Comparison of ENCODE assay signal across 8 cellular contexts in the genomic region with DNA sequence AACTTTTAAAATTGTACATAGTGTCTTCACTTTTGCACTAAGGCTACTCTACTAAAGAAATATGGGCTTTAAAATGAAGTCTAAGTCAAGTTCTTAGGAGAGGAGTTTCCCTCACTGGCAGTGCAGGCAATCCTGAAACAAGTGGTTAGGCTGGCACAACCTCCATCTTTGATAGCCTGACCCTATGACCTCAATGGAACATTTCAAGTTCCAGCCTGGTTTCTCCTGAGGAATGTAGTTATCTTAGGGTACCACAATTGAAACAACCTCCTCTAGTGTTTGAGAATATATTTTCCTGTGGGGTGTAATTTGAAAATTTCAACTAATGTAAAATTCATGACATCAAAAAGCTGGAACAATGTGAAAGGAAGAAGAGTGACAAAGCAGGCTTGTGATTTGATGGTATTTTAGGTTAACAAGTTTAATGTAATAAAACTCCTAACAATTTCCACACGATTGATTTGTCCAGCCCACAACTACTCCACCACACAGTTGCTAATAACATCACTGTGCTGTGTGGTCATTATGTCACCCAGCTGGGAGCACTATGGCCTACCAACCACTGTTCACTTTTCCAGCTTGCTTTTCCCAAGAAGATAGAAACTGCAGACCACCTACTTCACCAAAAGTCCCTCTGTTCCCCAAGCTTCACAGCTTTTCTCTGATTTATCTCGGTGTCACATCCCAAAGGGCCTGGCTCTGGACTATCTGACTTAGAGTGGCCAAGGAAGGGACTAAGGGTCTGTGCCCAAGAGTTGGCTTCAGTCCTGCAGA. TPM values are rescaled to one million over a fixed set of nuclear protein-coding genes. Genes with fewer than 3 reads are reported as not detected.
DNase-seq lines count a peak whose midpoint lies in the region; ATAC-seq and TF ChIP-seq lines count a peak whose summit lies in the region.

No MANE protein-coding gene starts in this region.

- H3K9ac ChIP-seq in HUES48 (ENCODE audit: low read depth, low read length) (peak overlapping the region; percentile 88; the same call in 1 of the 2 replicates), subcutaneous abdominal adipose tissue (ENCODE audit: low read length in 5 of 5) (peak overlapping the region in 4 of 5 donors; percentile 47 to 84 (median 78))

- H3K4me3 ChIP-seq in HUES48 (ENCODE audit: low read depth, low read length) = peak overlapping the region; percentile 84
- peak overlapping the region; percentile 72 to 89 (median 78) for H3K4me3 ChIP-seq in breast epithelium
- peak overlapping the region; percentile 61 to 64 for H3K4me3 ChIP-seq in left lung
- H3K4me3 ChIP-seq in subcutaneous abdominal adipose tissue (ENCODE audit: low read depth in 1 of 5, low read length in 5 of 5) = peak overlapping the region; percentile 85 to 92 (median 90)

- no peaks in the 10 kb centered on the region for H3K9me3 ChIP-seq in HUES48 (ENCODE audit: control insufficient read depth, insufficient read depth, low read length)
- H3K9me3 ChIP-seq in breast epithelium = no peaks in the 10 kb centered on the region
- no peaks in the 10 kb centered on the region for H3K9me3 ChIP-seq in left lung
- H3K9me3 ChIP-seq in subcutaneous abdominal adipose tissue (ENCODE audit: control insufficient read depth in 5 of 5, low read length in 5 of 5) = no peaks in the 10 kb centered on the region

- peaks cover 11% of the 10 kb centered on the region; the same call in 1 of the 2 replicates for H3K27me3 ChIP-seq in HUES48 (ENCODE audit: control insufficient read depth, insufficient read depth, low read length)
- no peaks in the 10 kb centered on the region for H3K27me3 ChIP-seq in breast epithelium
- H3K27me3 ChIP-seq in left lung = peaks cover 0 to 85% of the 10 kb centered on the region in 2 donors
- H3K27me3 ChIP-seq in subcutaneous abdominal adipose tissue (ENCODE audit: control insufficient read depth in 5 of 5, insufficient read depth in 4 of 5, low read length in 5 of 5) = no peaks in the 10 kb centered on the region

- H3K4me1 ChIP-seq in HUES48 (ENCODE audit: control insufficient read depth, insufficient read depth, low read length) (peaks cover 39% of the 10 kb centered on the region), breast epithelium (no peaks in the 10 kb centered on the region), left lung (peaks cover 15 to 35% of the 10 kb centered on the region in 2 donors), subcutaneous abdominal adipose tissue (ENCODE audit: control insufficient read depth in 5 of 5, insufficient read depth in 5 of 5, low read length in 5 of 5) (peaks cover 1 to 43% (median 41%) of the 10 kb centered on the region in 5 donors)

- TF ChIP-seq POLR2A in breast epithelium (IDR thresholded peaks at IDR 0.05) = no peak

- ATAC-seq in left lung (no peak), GM18511 (IDR thresholded peaks at IDR 0.05; ENCODE audit: unreplicated experiment) (no peak), HG02763 (IDR thresholded peaks at IDR 0.05; ENCODE audit: unreplicated experiment) (no peak)

- H3K36me3 ChIP-seq in HUES48 (ENCODE audit: control insufficient read depth, insufficient read depth, low read length) (peaks cover 28% of the 10 kb centered on the region), breast epithelium (no peaks in the 10 kb centered on the region), left lung (no peaks in the 10 kb centered on the region), subcutaneous abdominal adipose tissue (ENCODE audit: control insufficient read depth in 5 of 5, insufficient read depth in 5 of 5, low read length in 5 of 5) (peaks cover 0 to 4% (median 0%) of the 10 kb centered on the region in 5 donors)

- intact Hi-C loops in breast epithelium (cut with DNase I; ENCODE audit: low total_unique reads) = no loop called here
- intact Hi-C loops in left lung (cut with DNase I) = loop anchor here in 1 of 2 donors (5.0 to 10.0 kb wide), 2 partner anchors 81 to 129 kb away; no protein-coding TSS in a partner anchor

- no peak overlapping the region for H3K27ac ChIP-seq in HUES48 (ENCODE audit: low read depth, low read length)
- H3K27ac ChIP-seq in breast epithelium = peak overlapping the region; percentile 97 to 99
- peak overlapping the region; percentile 92 to 99 for H3K27ac ChIP-seq in left lung
- peak overlapping the region; percentile 99 for H3K27ac ChIP-seq in subcutaneous abdominal adipose tissue (ENCODE audit: low read depth, low read length)

- no peak for DNase-seq in breast epithelium (ENCODE audit: low spot score in 2 of 2)
- no peak for DNase-seq in left lung
- DNase-seq in NCI-H748 treated with DMSO at 0.1 percent for 48 hours (lab: John Stamatoyannopoulos, UW) = no peak
- no peak for DNase-seq in activated CD4-positive, alpha-beta T cell treated with anti-CD3 and anti-CD28 coated beads for 4 hours

- TF ChIP-seq CTCF in breast epithelium (IDR thresholded peaks at IDR 0.05) = no peak
- TF ChIP-seq CTCF in left lung (IDR thresholded peaks at IDR 0.05) = no peak

RNA-seq across cellular contexts. Expression of gene WWTR1, which starts 1.8 kb away (rescaled TPM):
- total RNA-seq in breast epithelium = 10 to 100 TPM; 53.6 to 98.2 (median 91.4) TPM
- total RNA-seq in left lung = 10 to 100 TPM; 74.2 to 76.6 TPM
